In genomic region chr6:161011509-161012480, GRCh38 we compare ENCODE assay signal across 14 cellular contexts. TPM values are rescaled to one million over a fixed set of nuclear protein-coding genes. Genes with fewer than 3 reads are reported as not detected.
DNase-seq lines count a peak whose midpoint lies in the region; ATAC-seq, FAIRE-seq and TF ChIP-seq lines count a peak whose summit lies in the region.
"Had no signal": no experiment of that assay in that cellular context is flagged by ENCODE, and none has a peak within 500 bp of the region (broad histone marks: within the 10 kb centered on the region; RNA-seq: fewer than 3 reads in every experiment).

No MANE protein-coding gene starts in this region.

- no peaks in the 10 kb centered on the region for H3K27me3 ChIP-seq in astrocyte (ENCODE audit: insufficient read depth, low read length)

- peak overlapping the region; percentile 68 for H3K27ac ChIP-seq in astrocyte (ENCODE audit: low read depth, low read length)

- peak overlapping the region; percentile 59 for H3K4me2 ChIP-seq in astrocyte (ENCODE audit: low read length)

- H3K4me1 Mint-ChIP-seq in astrocyte (ENCODE audit: low read depth, unreplicated experiment) (peaks cover 25% of the 10 kb centered on the region), glutamatergic neuron (ENCODE audit: low read depth, unreplicated experiment) (peaks cover 23% of the 10 kb centered on the region), nephron progenitor cell (peaks cover 24% of the 10 kb centered on the region)

- no peak for ATAC-seq in HG02938 (IDR thresholded peaks at IDR 0.05; ENCODE audit: unreplicated experiment)

- H3K36me3 ChIP-seq in ES-I3 (ENCODE audit: insufficient read depth, low read length) (no peaks in the 10 kb centered on the region), astrocyte (ENCODE audit: insufficient read depth, low read length) (no peaks in the 10 kb centered on the region)

- TF ChIP-seq CTCF in astrocyte (IDR thresholded peaks at IDR 0.05; ENCODE audit: insufficient read depth, low read depth, low read length) = no peak
- no peak for TF ChIP-seq CTCF in glutamatergic neuron (IDR thresholded peaks at IDR 0.05; ENCODE audit: partially characterized antibody, unreplicated experiment)
- no peak for TF ChIP-seq CTCF in nephron progenitor cell (IDR thresholded peaks at IDR 0.05)

- H3K27me3 Mint-ChIP-seq in astrocyte (ENCODE audit: low read depth, unreplicated experiment) (no peaks in the 10 kb centered on the region), glutamatergic neuron (ENCODE audit: unreplicated experiment) (no peaks in the 10 kb centered on the region), nephron progenitor cell (ENCODE audit: low read depth, poor library complexity) (no peaks in the 10 kb centered on the region)

- H3K9me3 ChIP-seq in ES-I3 (ENCODE audit: control insufficient read depth, insufficient read depth, low read length) (no peaks in the 10 kb centered on the region), astrocyte (ENCODE audit: insufficient read depth, low read depth, low read length) (no peaks in the 10 kb centered on the region)

- H3K4me3 Mint-ChIP-seq in astrocyte (ENCODE audit: unreplicated experiment) = no peak overlapping the region
- H3K4me3 Mint-ChIP-seq in glutamatergic neuron (ENCODE audit: unreplicated experiment) = peak overlapping the region; percentile 1
- no peak overlapping the region for H3K4me3 Mint-ChIP-seq in nephron progenitor cell

- H3K36me3 Mint-ChIP-seq in astrocyte (ENCODE audit: low read depth, unreplicated experiment) (no peaks in the 10 kb centered on the region), glutamatergic neuron (ENCODE audit: unreplicated experiment) (no peaks in the 10 kb centered on the region), nephron progenitor cell (ENCODE audit: low read depth) (peaks cover 52% of the 10 kb centered on the region)

- H3K9ac ChIP-seq in ES-I3 (ENCODE audit: low read depth, low read length) = peak overlapping the region; percentile 26
- peak overlapping the region; percentile 36 for H3K9ac ChIP-seq in astrocyte (ENCODE audit: low read length)

- no peak overlapping the region for H2AFZ ChIP-seq in astrocyte (ENCODE audit: low read depth, low read length)

- H3K4me3 ChIP-seq in astrocyte (ENCODE audit: insufficient read depth, low read depth, low read length) = no peak overlapping the region

- peaks cover 8% of the 10 kb centered on the region for H4K20me1 ChIP-seq in astrocyte (ENCODE audit: insufficient read depth, low read length)

- peaks cover 38% of the 10 kb centered on the region for H3K4me1 ChIP-seq in ES-I3 (ENCODE audit: insufficient read depth, low read length)
- H3K4me1 ChIP-seq in astrocyte (ENCODE audit: insufficient read depth, low read length) = peaks cover 21% of the 10 kb centered on the region

- no peak for FAIRE-seq in astrocyte (lab: Jason Lieb, UNC)
- FAIRE-seq: frontal cortex, RCC 7860 had no signal

- peak overlapping the region; percentile 58 for H3K27ac Mint-ChIP-seq in astrocyte (ENCODE audit: unreplicated experiment)
- H3K27ac Mint-ChIP-seq in glutamatergic neuron (ENCODE audit: unreplicated experiment) = peak overlapping the region; percentile 71
- peak overlapping the region; percentile 21 for H3K27ac Mint-ChIP-seq in nephron progenitor cell

- H3K79me2 ChIP-seq in astrocyte (ENCODE audit: insufficient read depth, low read length) = peaks cover 95% of the 10 kb centered on the region

- DNase-seq in astrocyte (ENCODE audit: low read depth) = peak; percentile 38
- no peak for DNase-seq in glutamatergic neuron
- no peak for DNase-seq in nephron progenitor cell
- DNase-seq in AML-193 (lab: John Stamatoyannopoulos, UW) = no peak
- DNase-seq in NCI-H1092 treated with DMSO at 0.1 percent for 48 hours (lab: John Stamatoyannopoulos, UW) = no peak
- DNase-seq in COLO829 (ENCODE audit: low spot score) = no peak
- DNase-seq: activated CD4-positive, alpha-beta T cell treated with anti-CD3 and anti-CD28 coated beads, Interleukin-2, amount 50 U/mL, for 48 hours; activated gamma-delta T cell treated with Interleukin-2 at 50 U/mL for 16 hours; DMS79 treated with DMSO at 0.1 percent for 48 hours; occipital lobe had no signal

- H3K9me3 Mint-ChIP-seq in astrocyte (ENCODE audit: unreplicated experiment) (peaks cover 4% of the 10 kb centered on the region), glutamatergic neuron (ENCODE audit: unreplicated experiment) (peaks cover 2% of the 10 kb centered on the region), nephron progenitor cell (peaks cover 8% of the 10 kb centered on the region)

RNA-seq across cellular contexts. Expression of gene MAP3K4, which starts 20.2 kb away (rescaled TPM):
- total RNA-seq in astrocyte (20.3 and 22.1 TPM in 2 replicates), glutamatergic neuron (ENCODE audit: unreplicated experiment) (63.3 TPM)

Comparison
In these comparisons a context has a peak if more than half of its experiments do, and no peak if none do; other contexts are left out.
1. H3K27ac Mint-ChIP-seq: peak in every context shown above with its lines; median percentile 71 in glutamatergic neuron; 58 in astrocyte; 21 in nephron progenitor cell.